In genomic region chr13:30829788-30830637, GRCh38 we compare ENCODE assay signal across 16 cellular contexts.
DNase-seq lines count a peak whose midpoint lies in the region; ATAC-seq lines count a peak whose summit lies in the region.
"Had no signal": no experiment of that assay in that cellular context is flagged by ENCODE, and none has a peak within 500 bp of the region (broad histone marks: within the 10 kb centered on the region; RNA-seq: fewer than 3 reads in every experiment).

No MANE protein-coding gene starts in this region.

- no peak overlapping the region for H2BK5ac ChIP-seq in mesenchymal stem cell (ENCODE audit: low read depth, low read length, poor library complexity, severe bottlenecking)

- H2BK120ac ChIP-seq in mesenchymal stem cell (ENCODE audit: low read depth, low read length), result no peak overlapping the region

- H3K18ac ChIP-seq in mesenchymal stem cell (ENCODE audit: low read depth in 1 of 2, low read length in 2 of 2), result peak overlapping the region in 1 of 2 experiments; percentile 55

- no peak overlapping the region for H4K8ac ChIP-seq in mesenchymal stem cell (ENCODE audit: low read length)

- H3K4me1 ChIP-seq in BLaER1 treated with 17β-estradiol and CSF1 and Interleukin-3, amounts not matched to agents 10 nM and 100 nM, result peaks cover 15 to 23% (median 19%) of the 10 kb centered on the region in 10 experiments
- peaks cover 32% of the 10 kb centered on the region for H3K4me1 ChIP-seq in mesenchymal stem cell (ENCODE audit: control insufficient read depth, insufficient read depth, low read depth, low read length)
- H3K4me1 ChIP-seq: left lung, right atrium auricular region had no signal

- H3K36me3 ChIP-seq in BLaER1 treated with 17β-estradiol and CSF1 and Interleukin-3, amounts not matched to agents 10 nM and 100 nM, result no peaks in the 10 kb centered on the region
- H3K36me3 ChIP-seq in mesenchymal stem cell (ENCODE audit: control insufficient read depth in 1 of 2, insufficient read depth in 2 of 2, low read depth in 1 of 2, low read length in 2 of 2), result no peaks in the 10 kb centered on the region
- H3K36me3 ChIP-seq: esophagus squamous epithelium, left lung, right atrium auricular region, thoracic aorta had no signal

- H2BK15ac ChIP-seq in mesenchymal stem cell (ENCODE audit: low read depth, poor library complexity, severe bottlenecking), result no peak overlapping the region

- no peaks in the 10 kb centered on the region for H4K20me1 ChIP-seq in BLaER1 treated with 17β-estradiol and CSF1 and Interleukin-3, amounts not matched to agents 10 nM and 100 nM

- H3K79me1 ChIP-seq in mesenchymal stem cell (replicated peaks; ENCODE audit: low read length, poor library complexity, severe bottlenecking), result no peaks in the 10 kb centered on the region

- no peak overlapping the region for H3K4ac ChIP-seq in mesenchymal stem cell (ENCODE audit: low read depth in 1 of 2, low read length in 2 of 2)

- peaks cover 0 to 8% (median 0%) of the 10 kb centered on the region in 11 experiments; a peak in 1 of 22 replicates for H3K27me3 ChIP-seq in BLaER1 treated with 17β-estradiol and CSF1 and Interleukin-3, amounts not matched to agents 10 nM and 100 nM
- no peaks in the 10 kb centered on the region for H3K27me3 ChIP-seq in mesenchymal stem cell (ENCODE audit: control insufficient read depth in 1 of 2, insufficient read depth in 1 of 2, low read length in 2 of 2)
- H3K27me3 ChIP-seq: right atrium auricular region had no signal

- no peak overlapping the region for H2BK12ac ChIP-seq in mesenchymal stem cell (ENCODE audit: low read length in 2 of 2)

- peak overlapping the region in 1 of 2 experiments; percentile 42 for H3K14ac ChIP-seq in mesenchymal stem cell (ENCODE audit: low read length in 2 of 2)

- no peak overlapping the region for H4K91ac ChIP-seq in mesenchymal stem cell (ENCODE audit: low read length)

- WGBS in mesenchymal stem cell, result 95% methylated on average over 10 of the region's 10 CpGs

- no peak overlapping the region for H3K4me3 ChIP-seq in BLaER1 treated with 17β-estradiol and CSF1 and Interleukin-3, amounts not matched to agents 10 nM and 100 nM
- no peak overlapping the region for H3K4me3 ChIP-seq in mesenchymal stem cell (ENCODE audit: insufficient read depth in 1 of 2, low read depth in 1 of 2, low read length in 2 of 2)
- H3K4me3 ChIP-seq: esophagus squamous epithelium, left lung, mucosa of descending colon, right atrium auricular region, thoracic aorta had no signal

- peak overlapping the region; percentile 19 for H2AK5ac ChIP-seq in mesenchymal stem cell (ENCODE audit: low read length, severe bottlenecking)

- peak overlapping the region in 1 of 11 experiments; percentile 23; a peak in 1 of 22 replicates for H3K27ac ChIP-seq in BLaER1 treated with 17β-estradiol and CSF1 and Interleukin-3, amounts not matched to agents 10 nM and 100 nM
- H3K27ac ChIP-seq in mesenchymal stem cell (ENCODE audit: low read length, poor library complexity, severe bottlenecking), result peak overlapping the region; percentile 16
- H3K27ac ChIP-seq: esophagus squamous epithelium, left lung, right atrium auricular region, thoracic aorta had no signal

- peak overlapping the region; percentile 25 to 82 (median 60); a peak in 20 of 22 replicates for H3K4me2 ChIP-seq in BLaER1 treated with 17β-estradiol and CSF1 and Interleukin-3, amounts not matched to agents 10 nM and 100 nM
- no peak overlapping the region for H3K4me2 ChIP-seq in mesenchymal stem cell (ENCODE audit: low read length, poor library complexity, severe bottlenecking)

- ATAC-seq in HG02885 (IDR thresholded peaks at IDR 0.05; ENCODE audit: poor library complexity, unreplicated experiment), result no peak
- ATAC-seq: left lung had no signal

- no peak overlapping the region for H2AFZ ChIP-seq in mesenchymal stem cell (ENCODE audit: low read depth, low read length)

- DNase-seq in HT1080 (ENCODE audit: low read depth) (peak; percentile 86), RPMI7951 (ENCODE audit: low read depth) (peak; percentile 96), mesenchymal stem cell (no peak), SW 1271 (lab: John Stamatoyannopoulos, UW) (no peak), cortex of kidney (lab: John Stamatoyannopoulos, UW) (no peak)
- no peak for DNase-seq in activated CD4-positive, alpha-beta T cell treated with anti-CD3 and anti-CD28 coated beads for 4 hours
- DNase-seq: CD4-positive, alpha-beta memory T cell; esophagus squamous epithelium; Karpas-422; left lung; mucosa of descending colon; NCI-H526 treated with DMSO at 0.1 percent for 48 hours had no signal

- no peak overlapping the region for H3K23ac ChIP-seq in mesenchymal stem cell (ENCODE audit: low read length in 2 of 2)

- H3K9ac ChIP-seq in BLaER1 treated with 17β-estradiol and CSF1 and Interleukin-3, amounts not matched to agents 10 nM and 100 nM, result no peak overlapping the region
- no peak overlapping the region for H3K9ac ChIP-seq in mesenchymal stem cell (ENCODE audit: low read length)

- H3K9me3 ChIP-seq in BLaER1 treated with 17β-estradiol and CSF1 and Interleukin-3, amounts not matched to agents 10 nM and 100 nM (replicated peaks in 1 of 11), result peaks cover 0 to 15% (median 7%) of the 10 kb centered on the region in 11 experiments; a peak in 11 of 22 replicates
- no peaks in the 10 kb centered on the region for H3K9me3 ChIP-seq in mesenchymal stem cell (ENCODE audit: control insufficient read depth, low read length)
- H3K9me3 ChIP-seq: esophagus squamous epithelium, left lung, mucosa of descending colon, right atrium auricular region, thoracic aorta had no signal

Comparison
In these comparisons a context has a peak if more than half of its experiments do, and no peak if none do; other contexts are left out.
1. DNase-seq: peak in HT1080 (single experiment) and RPMI7951 (single experiment); none in mesenchymal stem cell (single experiment), SW 1271 (0 of 2), activated CD4-positive, alpha-beta T cell treated with anti-CD3 and anti-CD28 coated beads for 4 hours (0 of 2) and cortex of kidney (single experiment).